In genomic region chr3:183988216-183988790, GRCh38 we compare ENCODE assay signal across 16 cellular contexts. TPM values are rescaled to one million over a fixed set of nuclear protein-coding genes. Genes with fewer than 3 reads are reported as not detected.
DNase-seq lines count a peak whose midpoint lies in the region; ATAC-seq and TF ChIP-seq lines count a peak whose summit lies in the region.
"Had no signal": no experiment of that assay in that cellular context is flagged by ENCODE, and none has a peak within 500 bp of the region (broad histone marks: within the 10 kb centered on the region; RNA-seq: fewer than 3 reads in every experiment).

No MANE protein-coding gene starts in this region.

- H4K20me1 ChIP-seq in osteoblast (ENCODE audit: insufficient read depth, low read length) (no peaks in the 10 kb centered on the region), OCI-LY7 (ENCODE audit: insufficient read depth, low read length) (no peaks in the 10 kb centered on the region)

- H3K4me1 Mint-ChIP-seq in CD8-positive, alpha-beta memory T cell, result peaks cover 0 to 1% (median 0%) of the 10 kb centered on the region in 3 donors

- peak overlapping the region in 1 of 8 donors; percentile 48 for H3K27ac Mint-ChIP-seq in CD8-positive, alpha-beta memory T cell

- ATAC-seq in HG02884 (IDR thresholded peaks at IDR 0.05; ENCODE audit: unreplicated experiment) (no peak), GM21576 (IDR thresholded peaks at IDR 0.05; ENCODE audit: unreplicated experiment) (no peak)
- ATAC-seq: activated T-cell treated with anti-CD3 and anti-CD28 coated beads, Interleukin-2, amount 50 U/mL, for 4 hours had no signal

- TF ChIP-seq CTCF in osteoblast (IDR thresholded peaks at IDR 0.05; ENCODE audit: extremely low read depth, low read depth, low read length), result no peak
- no peak for TF ChIP-seq CTCF in OCI-LY7 (conservative IDR thresholded peaks at IDR 0.05; ENCODE audit: low read length)

- H3K4me2 ChIP-seq in osteoblast (ENCODE audit: insufficient read depth, low read length) (peak overlapping the region; percentile 36), OCI-LY7 (ENCODE audit: low read length) (no peak overlapping the region)

- H2AFZ ChIP-seq in osteoblast (ENCODE audit: low read length) (no peak overlapping the region), OCI-LY7 (ENCODE audit: low read length) (no peak overlapping the region)

- POLR2A ChIA-PET in CD8-positive, alpha-beta memory T cell (lab: Charles Lee), result no interaction called here
- POLR2A ChIA-PET in OCI-LY7 (lab: Charles Lee), result interaction anchor here (0.5 to 2.2 kb wide), 4 partner anchors 12 to 220 kb away, joined by 3 to 9 read pairs (median 4); no protein-coding TSS in a partner anchor

- H3K4me1 ChIP-seq in CD8-positive, alpha-beta memory T cell (ENCODE audit: insufficient read depth, low read length), result no peaks in the 10 kb centered on the region
- H3K4me1 ChIP-seq in osteoblast (ENCODE audit: insufficient read depth, low read length), result peaks cover 2% of the 10 kb centered on the region
- H3K4me1 ChIP-seq in OCI-LY7 (ENCODE audit: insufficient read depth, low read length, poor library complexity, severe bottlenecking), result no peaks in the 10 kb centered on the region
- H3K4me1 ChIP-seq: heart left ventricle had no signal

- H3K9me2 ChIP-seq in OCI-LY7 (ENCODE audit: insufficient read depth, low read length), result no peaks in the 10 kb centered on the region

- BruUV-seq in OCI-LY7 (replicated peaks; lab: Mats Ljungman, UMichigan), result no TSS peak

- H3K36me3 ChIP-seq in CD8-positive, alpha-beta memory T cell (ENCODE audit: insufficient read depth, low read length), result peaks cover 8% of the 10 kb centered on the region
- H3K36me3 ChIP-seq in osteoblast (ENCODE audit: insufficient read depth, low read length), result peaks cover 33% of the 10 kb centered on the region
- peaks cover 17% of the 10 kb centered on the region for H3K36me3 ChIP-seq in OCI-LY7 (ENCODE audit: insufficient read depth, low read length)
- H3K36me3 ChIP-seq: prostate gland had no signal

- H3K4me3 ChIP-seq in CD8-positive, alpha-beta memory T cell (ENCODE audit: low read length), result no peak overlapping the region
- H3K4me3 ChIP-seq in osteoblast (ENCODE audit: insufficient read depth, low read length), result no peak overlapping the region
- H3K4me3 ChIP-seq in OCI-LY7 (ENCODE audit: low read depth, low read length, poor library complexity, severe bottlenecking), result no peak overlapping the region
- H3K4me3 ChIP-seq: heart left ventricle, prostate gland, thoracic aorta had no signal

- DNase-seq in CD8-positive, alpha-beta memory T cell, result no peak
- peak; percentile 66 for DNase-seq in M059J (ENCODE audit: low read depth)
- DNase-seq in dedifferentiated amniotic fluid mesenchymal stem cell (ENCODE audit: extremely low spot score), result peak; percentile 20
- DNase-seq in osteoblast (ENCODE audit: insufficient read length, low spot score, missing footprints), result peak; percentile 83
- no peak for DNase-seq in stimulated activated CD4-positive, alpha-beta T cell treated with anti-CD3 and anti-CD28 coated beads, Interleukin-4, amount 100 ng/mL, for 4 hours
- no peak for DNase-seq in OCI-LY7 (ENCODE audit: low spot score)
- DNase-seq: activated T-cell treated with anti-CD3 and anti-CD28 coated beads, Interleukin-2, amount 50 U/mL, for 4 hours; Calu3; erythroblast; heart left ventricle; NCI-H2227 treated with DMSO at 0.1 percent for 48 hours had no signal

- intact Hi-C loops in OCI-LY7 (cut with micrococcal nuclease; ENCODE audit: unreplicated experiment), result no loop called here

- CTCF ChIA-PET in CD8-positive, alpha-beta memory T cell (lab: Charles Lee), result interaction anchor here (1.3 kb wide), 1 partner anchor 28 kb away, joined by 4 read pairs; no protein-coding TSS in a partner anchor
- CTCF ChIA-PET in OCI-LY7 (lab: Charles Lee; ENCODE audit: unreplicated experiment), result no interaction called here

- peak overlapping the region; percentile 27 for H3K27ac ChIP-seq in CD8-positive, alpha-beta memory T cell (ENCODE audit: low read depth, low read length)
- H3K27ac ChIP-seq in osteoblast (ENCODE audit: low read depth, low read length) (no peak overlapping the region), OCI-LY7 (ENCODE audit: low read depth, low read length, poor library complexity, severe bottlenecking) (no peak overlapping the region)
- H3K27ac ChIP-seq: heart left ventricle, prostate gland, thoracic aorta had no signal

- H3K9me3 Mint-ChIP-seq in CD8-positive, alpha-beta memory T cell, result no peaks in the 10 kb centered on the region
- H3K9me3 Mint-ChIP-seq: activated T-cell treated with anti-CD3 and anti-CD28 coated beads, Interleukin-2, amount 50 U/mL, for 4 hours had no signal

- H3K27me3 ChIP-seq in CD8-positive, alpha-beta memory T cell (ENCODE audit: insufficient read depth, low read length, poor library complexity, severe bottlenecking), result no peaks in the 10 kb centered on the region
- H3K27me3 ChIP-seq in osteoblast (ENCODE audit: insufficient read depth, low read length), result no peaks in the 10 kb centered on the region
- H3K27me3 ChIP-seq: heart left ventricle had no signal

- H3K79me2 ChIP-seq in osteoblast (ENCODE audit: insufficient read depth, low read length) (no peaks in the 10 kb centered on the region), OCI-LY7 (ENCODE audit: insufficient read depth, low read depth, low read length) (no peaks in the 10 kb centered on the region)

- H3K4me3 Mint-ChIP-seq in CD8-positive, alpha-beta memory T cell, result no peak overlapping the region
- H3K4me3 Mint-ChIP-seq: activated T-cell treated with anti-CD3 and anti-CD28 coated beads, Interleukin-2, amount 50 U/mL, for 4 hours had no signal

- no peaks in the 10 kb centered on the region for H3K27me3 Mint-ChIP-seq in CD8-positive, alpha-beta memory T cell

- peaks cover 11 to 57% (median 15%) of the 10 kb centered on the region in 3 donors for H3K36me3 Mint-ChIP-seq in CD8-positive, alpha-beta memory T cell

- no peaks in the 10 kb centered on the region for H3K9me3 ChIP-seq in CD8-positive, alpha-beta memory T cell (ENCODE audit: low read length)
- H3K9me3 ChIP-seq in osteoblast (ENCODE audit: low read depth, low read length) (no peaks in the 10 kb centered on the region), OCI-LY7 (ENCODE audit: low read length) (no peaks in the 10 kb centered on the region)
- H3K9me3 ChIP-seq: heart left ventricle, prostate gland, thoracic aorta had no signal

RNA-seq across cellular contexts. Expression of gene ABCC5, which starts 29.4 kb away (rescaled TPM):
- total RNA-seq in CD8-positive, alpha-beta memory T cell, result 10 to 100 TPM; 18.1 to 19.0 TPM
- polyA plus RNA-seq in CD8-positive, alpha-beta memory T cell, result 9.5 TPM
- total RNA-seq in M059J (2014; rRNA removed; shearing (Covaris generic)), result 6.7 and 11.6 TPM in 2 replicates
- total RNA-seq in osteoblast, result 18.0 and 19.2 TPM in 2 replicates
- 18.1 and 28.5 TPM in 2 replicates for total RNA-seq in OCI-LY7 (2014; rRNA removed; shearing (Covaris generic))
- 24.8 and 27.2 TPM in 2 replicates for total RNA-seq in OCI-LY7 (2022)

RNA-seq across cellular contexts. Expression of gene HTR3D, which starts 43.2 kb away (rescaled TPM):
- not detected for total RNA-seq in CD8-positive, alpha-beta memory T cell
- polyA plus RNA-seq in CD8-positive, alpha-beta memory T cell, result not detected
- not detected in 2 replicates for total RNA-seq in M059J (2014; rRNA removed; shearing (Covaris generic))
- total RNA-seq in osteoblast, result not detected in 2 replicates
- total RNA-seq in OCI-LY7 (2014; rRNA removed; shearing (Covaris generic)), result not detected in 2 replicates
- total RNA-seq in OCI-LY7 (2022), result not detected in 2 replicates
- total RNA-seq: activated T-cell treated with anti-CD3 and anti-CD28 coated beads, Interleukin-2, amount 50 U/mL, for 4 hours; Calu3; heart left ventricle; prostate gland; SK-MEL-5; thoracic aorta had no signal
- polyA plus RNA-seq: heart left ventricle had no signal

Comparison
In these comparisons a context has a peak if more than half of its experiments do, and no peak if none do; other contexts are left out.
1. DNase-seq: peak in M059J (single experiment), dedifferentiated amniotic fluid mesenchymal stem cell (single experiment) and osteoblast (single experiment); none in CD8-positive, alpha-beta memory T cell (0 of 5), stimulated activated CD4-positive, alpha-beta T cell treated with anti-CD3 and anti-CD28 coated beads, Interleukin-4, amount 100 ng/mL, for 4 hours (0 of 2) and OCI-LY7 (single experiment).